In genomic region chr19:54473071-54473941, GRCh38 we compare ENCODE assay signal across 8 cellular contexts. TPM values are rescaled to one million over a fixed set of nuclear protein-coding genes. Genes with fewer than 3 reads are reported as not detected.
DNase-seq lines count a peak whose midpoint lies in the region; TF ChIP-seq lines count a peak whose summit lies in the region.

Gene CDC42EP5 (minus strand): TSS chr19:54473296. CDS start chr19:54465547, 7,749 bp downstream.

- H3K4me1 ChIP-seq in parathyroid adenoma = peaks cover 5% of the 10 kb centered on the region

- DNase-seq in GM04504 (ENCODE audit: low read depth) (peak; percentile 71), glomerular endothelial cell (ENCODE audit: extremely low read depth, low read depth, low spot score) (no peak), activated gamma-delta T cell (lab: John Stamatoyannopoulos, UW) (no peak), SKM-1 treated with dmso at 0.1 percent for 144 hours (lab: John Stamatoyannopoulos, UW; ENCODE audit: unreplicated experiment) (no peak)
- DNase-seq in effector CD8-positive, alpha-beta T cell (lab: John Stamatoyannopoulos, UW) = no peak
- DNase-seq in stimulated activated CD4-positive, alpha-beta T cell treated with anti-CD3 and anti-CD28 coated beads, Interleukin-4, amount 100 ng/mL, for 24 hours = no peak

- no peaks in the 10 kb centered on the region for H3K9me3 ChIP-seq in parathyroid adenoma (ENCODE audit: control insufficient read depth, low read length)

- peak within 1 kb of the TSS; percentile 58 for H3K4me3 ChIP-seq in WI38 (ENCODE audit: low read depth, low read length)
- peak within 1 kb of the TSS; percentile 22 for H3K4me3 ChIP-seq in parathyroid adenoma (ENCODE audit: low read depth, low read length)

- no peaks in the 10 kb centered on the region for H3K36me3 ChIP-seq in parathyroid adenoma (ENCODE audit: control insufficient read depth, insufficient read depth, low read length)

- H3K27me3 ChIP-seq in parathyroid adenoma (ENCODE audit: control insufficient read depth, insufficient read depth, low read length) = no peaks in the 10 kb centered on the region

- H3K4me2 ChIP-seq in parathyroid adenoma (ENCODE audit: low read length) = peak within 1 kb of the TSS; percentile 63

- H2AFZ ChIP-seq in parathyroid adenoma = peak within 1 kb of the TSS; percentile 73

- no peaks in the 10 kb centered on the region for H3K79me2 ChIP-seq in parathyroid adenoma

- no peak for TF ChIP-seq CTCF in WI38 (IDR thresholded peaks at IDR 0.05; ENCODE audit: low read depth, low read length)
- no peak for TF ChIP-seq CTCF in parathyroid adenoma (IDR thresholded peaks at IDR 0.05)

- peak within 1 kb of the TSS; percentile 29 for H3K27ac ChIP-seq in parathyroid adenoma

- H3K9ac ChIP-seq in parathyroid adenoma = no peak within 1 kb of the TSS

RNA-seq across cellular contexts. Expression of gene CDC42EP5, which starts in this region (rescaled TPM):
- 172 and 177 TPM in 2 replicates for total RNA-seq in glomerular endothelial cell
